16 cellular contexts compared by ENCODE assay signal in the genomic region with DNA sequence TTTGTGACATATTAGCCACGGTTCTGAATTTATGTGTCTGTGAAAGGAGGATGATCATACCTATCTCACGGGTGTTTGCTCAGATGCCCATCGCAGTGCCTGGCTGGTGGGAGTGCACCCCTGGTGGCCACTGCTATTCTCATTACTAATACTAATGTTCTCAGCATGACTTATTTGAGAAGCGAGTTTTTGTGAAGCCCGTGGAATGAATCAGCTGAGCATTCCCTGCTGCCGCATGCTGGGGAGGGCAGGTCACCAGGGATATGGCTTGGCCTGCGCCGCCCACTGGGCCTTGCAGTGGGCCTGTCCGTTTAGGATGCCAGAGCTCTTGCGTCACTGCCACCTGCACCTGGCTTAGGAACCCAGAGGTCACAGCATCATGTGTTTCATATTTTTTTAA. TPM values are rescaled to one million over a fixed set of nuclear protein-coding genes. Genes with fewer than 3 reads are reported as not detected.
DNase-seq lines count a peak whose midpoint lies in the region; ATAC-seq and TF ChIP-seq lines count a peak whose summit lies in the region.
"Had no signal": no experiment of that assay in that cellular context is flagged by ENCODE, and none has a peak within 500 bp of the region (broad histone marks: within the 10 kb centered on the region; RNA-seq: fewer than 3 reads in every experiment).

No MANE protein-coding gene starts in this region.

- H3K4me1 ChIP-seq in heart left ventricle: peaks cover 0 to 10% (median 1%) of the 10 kb centered on the region in 12 donors
- H3K4me1 ChIP-seq: HAP-1 had no signal

- ATAC-seq in heart left ventricle (peak in 3 of 4 donors; percentile 2 to 46 (median 23)), Right ventricle myocardium superior (ENCODE audit: poor library complexity) (no peak)
- ATAC-seq in activated naive CD4-positive, alpha-beta T cell treated with anti-CD3 and anti-CD28 coated beads, Interleukin-2, amount 50 U/mL, for 72 hours: no peak
- ATAC-seq: mucosa of descending colon; stimulated activated memory B cell treated with anti-CD40 and anti-IgM and Interleukin-4, amounts not matched to agents 10 μg/mL and 1 μg/mL and 100 μg/mL, for 72 hours had no signal

- WGBS in heart left ventricle, 4 donors: 68 to 87% (median 81%) methylated on average over 10 of the region's 10 CpGs

- peak overlapping the region in 1 of 2 donors; percentile 29 for H3K27ac Mint-ChIP-seq in activated naive CD4-positive, alpha-beta T cell treated with anti-CD3 and anti-CD28 coated beads, Interleukin-2, amount 50 U/mL, for 72 hours
- H3K27ac Mint-ChIP-seq: activated naive CD8-positive, alpha-beta T cell; stimulated activated memory B cell treated with anti-CD40 and anti-IgM and Interleukin-4, amounts not matched to agents 10 μg/mL and 1 μg/mL and 100 μg/mL, for 72 hours had no signal

- peaks cover 26 to 38% of the 10 kb centered on the region in 2 donors for H3K36me3 Mint-ChIP-seq in activated naive CD4-positive, alpha-beta T cell treated with anti-CD3 and anti-CD28 coated beads, Interleukin-2, amount 50 U/mL, for 72 hours
- H3K36me3 Mint-ChIP-seq: stimulated activated memory B cell treated with anti-CD40 and anti-IgM and Interleukin-4, amounts not matched to agents 10 μg/mL and 1 μg/mL and 100 μg/mL, for 72 hours had no signal

- TF ChIP-seq CTCF in heart left ventricle (IDR thresholded peaks at IDR 0.05) (peak in 2 of 12 donors; percentile 11 to 25), SU-DHL-6 (IDR thresholded peaks at IDR 0.05; ENCODE audit: insufficient read depth, low read length, poor library complexity, severe bottlenecking) (peak; percentile 17), fibroblast of mammary gland (conservative IDR thresholded peaks at IDR 0.05; ENCODE audit: control insufficient read depth, insufficient read depth, low read depth, low read length) (peak; percentile 62), GM13977 (IDR thresholded peaks at IDR 0.05; ENCODE audit: extremely low read depth, insufficient read depth, missing control alignments) (no peak)

- H3K4me3 ChIP-seq in heart left ventricle: no peak overlapping the region
- no peak overlapping the region for H3K4me3 ChIP-seq in SU-DHL-6 (ENCODE audit: insufficient read depth, low read length, poor library complexity, severe bottlenecking)
- no peak overlapping the region for H3K4me3 ChIP-seq in fibroblast of mammary gland (ENCODE audit: control insufficient read depth, low read depth, low read length)
- H3K4me3 ChIP-seq: HAP-1, mucosa of descending colon, spleen had no signal

- peaks cover 0 to 46% (median 0%) of the 10 kb centered on the region in 9 donors for H3K27me3 ChIP-seq in heart left ventricle
- H3K27me3 ChIP-seq in SU-DHL-6 (ENCODE audit: low read length): no peaks in the 10 kb centered on the region

- H3K9me3 Mint-ChIP-seq in activated naive CD4-positive, alpha-beta T cell treated with anti-CD3 and anti-CD28 coated beads, Interleukin-2, amount 50 U/mL, for 72 hours: no peaks in the 10 kb centered on the region
- H3K9me3 Mint-ChIP-seq: stimulated activated memory B cell treated with anti-CD40 and anti-IgM and Interleukin-4, amounts not matched to agents 10 μg/mL and 1 μg/mL and 100 μg/mL, for 72 hours had no signal

- no peaks in the 10 kb centered on the region for H3F3A ChIP-seq in SU-DHL-6 (ENCODE audit: insufficient read depth)

- H3K79me2 ChIP-seq in SU-DHL-6 (ENCODE audit: insufficient read depth, low read length): no peaks in the 10 kb centered on the region

- H3K9me2 ChIP-seq in SU-DHL-6 (replicated peaks; ENCODE audit: insufficient read depth, low read length): no peaks in the 10 kb centered on the region

- H3K36me3 ChIP-seq in heart left ventricle (peaks cover 9 to 100% (median 98%) of the 10 kb centered on the region in 9 donors), SU-DHL-6 (ENCODE audit: low read length) (no peaks in the 10 kb centered on the region)

- H4K20me1 ChIP-seq in SU-DHL-6 (ENCODE audit: low read depth, low read length): no peaks in the 10 kb centered on the region

- in situ Hi-C loops in GM13977 (cut with MboI; ENCODE audit: low pct_unique_long_range_greater_than_20kb, low sequenced_read_pairs, unreplicated experiment): no loop called here

- no peak for DNase-seq in heart left ventricle
- DNase-seq in Right ventricle myocardium superior: no peak
- DNase-seq in fibroblast of mammary gland (ENCODE audit: low read depth): peak; percentile 89
- no peak for DNase-seq in GM13977 (ENCODE audit: low spot score)
- no peak for DNase-seq in NCI-H2227 treated with DMSO at 0.1 percent for 48 hours (lab: John Stamatoyannopoulos, UW)
- no peak for DNase-seq in activated naive CD4-positive, alpha-beta T cell treated with anti-CD3 and anti-CD28 coated beads, Interleukin-2, amount 50 U/mL, for 72 hours (ENCODE audit: low spot score in 2 of 2)
- DNase-seq: activated CD4-positive, CD25-positive, alpha-beta regulatory T cell; C1 segment of cervical spinal cord; mucosa of descending colon; NCI-H1092 treated with DMSO at 0.1 percent for 48 hours; spleen had no signal

- intact Hi-C loops in heart left ventricle (cut with DNase I) (no loop called here), Right ventricle myocardium superior (cut with DNase I) (no loop called here)

- H3K9me3 ChIP-seq in heart left ventricle: no peaks in the 10 kb centered on the region
- H3K9me3 ChIP-seq in SU-DHL-6 (ENCODE audit: insufficient read depth, low read length): no peaks in the 10 kb centered on the region
- H3K9me3 ChIP-seq: HAP-1, mucosa of descending colon, spleen had no signal

- peak overlapping the region in 1 of 12 donors; percentile 34 for H3K27ac ChIP-seq in heart left ventricle
- no peak overlapping the region for H3K27ac ChIP-seq in SU-DHL-6 (ENCODE audit: low read depth, low read length)
- peak overlapping the region; percentile 13 for H3K27ac ChIP-seq in temporal lobe (ENCODE audit: low read depth, low read length)
- H3K27ac ChIP-seq: spleen had no signal

- TF ChIP-seq POLR2A in heart left ventricle (IDR thresholded peaks at IDR 0.05): no peak

- no peak overlapping the region for H2AFZ ChIP-seq in SU-DHL-6 (ENCODE audit: low read depth, low read length, severe bottlenecking)

- no peak overlapping the region for H3K9ac ChIP-seq in SU-DHL-6 (ENCODE audit: low read length)

- H3K4me2 ChIP-seq in SU-DHL-6 (ENCODE audit: low read depth, low read length, poor library complexity, severe bottlenecking): no peak overlapping the region

RNA-seq across cellular contexts. Expression of a gene that starts 16.8 kb away (rescaled TPM):
- total RNA-seq in heart left ventricle: 100 to 1,000 TPM; 109 to 186 (median 143) TPM
- 100 to 1,000 TPM in 1 of 2 donors, 10 to 100 TPM in 1; 77.3 to 100 TPM for polyA plus RNA-seq in heart left ventricle
- 156 TPM for total RNA-seq in Right ventricle myocardium superior
- total RNA-seq in temporal lobe: 65.2 TPM
- total RNA-seq in activated naive CD4-positive, alpha-beta T cell treated with anti-CD3 and anti-CD28 coated beads, Interleukin-2, amount 50 U/mL, for 72 hours: 10 to 100 TPM in 1 of 2 donors, 1 to 10 TPM in 1; 9.7 to 45.1 TPM

Comparison
In these comparisons a context has a peak if more than half of its experiments do, and no peak if none do; other contexts are left out.
1. ATAC-seq: peak in heart left ventricle (3 of 4); none in Right ventricle myocardium superior (single experiment) and activated naive CD4-positive, alpha-beta T cell treated with anti-CD3 and anti-CD28 coated beads, Interleukin-2, amount 50 U/mL, for 72 hours (0 of 2).